Comparison of ENCODE assay signal across 16 cellular contexts in the genomic region with DNA sequence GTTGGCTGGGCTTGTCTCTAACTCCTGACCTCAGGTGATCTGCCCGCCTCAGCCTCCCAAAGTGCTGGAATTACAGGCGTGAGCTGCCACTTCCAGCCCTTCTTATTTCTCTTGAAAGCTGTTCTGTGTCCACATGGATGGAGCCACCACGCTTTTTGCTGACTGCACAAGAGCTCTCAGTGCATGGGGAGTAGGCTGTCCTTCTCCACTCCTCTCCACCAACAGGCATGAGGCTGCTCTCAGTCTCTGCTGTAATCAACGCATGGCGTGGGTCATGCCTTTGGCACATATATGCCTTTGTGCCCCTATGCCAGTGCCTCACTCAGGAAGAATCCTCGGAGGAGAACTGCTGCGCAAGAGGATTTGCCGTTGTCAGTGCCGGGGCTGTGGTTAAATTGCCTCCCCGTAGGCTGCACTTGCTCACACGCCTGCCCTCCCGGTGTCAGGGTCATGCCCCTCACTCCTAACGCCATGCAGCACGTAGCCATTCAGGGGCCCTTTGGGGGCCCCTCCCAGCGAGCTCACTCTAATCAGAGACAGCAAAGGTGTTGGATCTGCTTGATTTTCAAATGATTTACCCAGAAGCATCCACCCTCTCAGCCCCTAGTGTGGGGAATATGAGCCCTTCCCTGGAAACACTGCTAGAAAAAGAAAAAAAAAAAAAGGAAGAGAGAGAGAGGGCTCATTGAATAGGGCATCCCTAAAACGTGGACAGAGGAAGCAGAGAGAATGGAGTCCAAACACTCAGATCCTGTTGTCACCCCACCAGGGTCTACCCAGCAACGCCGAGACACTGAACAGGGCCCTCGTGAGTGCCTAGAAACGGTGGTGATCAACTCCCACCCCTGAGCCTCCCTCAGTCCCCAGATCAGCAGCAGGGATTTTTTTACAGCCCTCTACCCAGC. TPM values are rescaled to one million over a fixed set of nuclear protein-coding genes. Genes with fewer than 3 reads are reported as not detected.
DNase-seq lines count a peak whose midpoint lies in the region; ATAC-seq, FAIRE-seq and TF ChIP-seq lines count a peak whose summit lies in the region.
"Had no signal": no experiment of that assay in that cellular context is flagged by ENCODE, and none has a peak within 500 bp of the region (broad histone marks: within the 10 kb centered on the region; RNA-seq: fewer than 3 reads in every experiment).

No MANE protein-coding gene starts in this region.

- H3K79me1 ChIP-seq in neuronal stem cell (ENCODE audit: low read depth, low read length) = no peaks in the 10 kb centered on the region

- no peak for FAIRE-seq in A549 (lab: Jason Lieb, UNC)
- FAIRE-seq: GM12892, pancreas had no signal

- H3K9ac ChIP-seq in neuronal stem cell (ENCODE audit: low read depth, low read length, poor library complexity) = peak overlapping the region; percentile 61

- H4K8ac ChIP-seq in neuronal stem cell (ENCODE audit: low read depth, low read length) = no peak overlapping the region

- peak overlapping the region; percentile 68 for H2AFZ ChIP-seq in neuronal stem cell (ENCODE audit: low read length)

- ATAC-seq in A549 (no peak; a peak in 1 of 6 replicates), upper lobe of right lung (no peak), HG03039 (IDR thresholded peaks at IDR 0.05; ENCODE audit: unreplicated experiment) (no peak), GM19324 (IDR thresholded peaks at IDR 0.05; ENCODE audit: low FRiP score, unreplicated experiment) (no peak)

- 48% methylated on average over 20 of the region's 20 CpGs for WGBS in A549 (ENCODE audit: missing lambda C conversion rate)
- WGBS in neuronal stem cell (ENCODE audit: extremely low coverage in 2 of 2, insufficient read length in 2 of 2, insufficient replicate concordance in 1 of 2), 2 donors = no CpG with 5 or more reads among the region's 20 CpGs

- H4K91ac ChIP-seq in neuronal stem cell (ENCODE audit: low read depth, low read length, poor library complexity) = no peak overlapping the region

- no peak overlapping the region for H3K4me3 ChIP-seq in A549
- H3K4me3 ChIP-seq in neuronal stem cell (ENCODE audit: low read length in 2 of 2) = no peak overlapping the region
- no peak overlapping the region for H3K4me3 ChIP-seq in upper lobe of right lung
- H3K4me3 ChIP-seq: pancreas had no signal

- H3K27ac ChIP-seq in A549 (no peak overlapping the region), neuronal stem cell (replicated peaks; ENCODE audit: low read length) (no peak overlapping the region), upper lobe of right lung (no peak overlapping the region)
- H3K27ac ChIP-seq: HL-60 had no signal

- H3K9me3 ChIP-seq in A549 (peaks cover 28% of the 10 kb centered on the region), neuronal stem cell (replicated peaks in 1 of 2; ENCODE audit: control insufficient read depth in 2 of 2, insufficient read depth in 1 of 2, low read depth in 1 of 2, low read length in 2 of 2) (peaks cover under 1 to 4% of the 10 kb centered on the region in 2 donors), upper lobe of right lung (no peaks in the 10 kb centered on the region)
- H3K9me3 ChIP-seq: pancreas had no signal

- H3K14ac ChIP-seq in neuronal stem cell (ENCODE audit: low read length) = no peak overlapping the region

- no peaks in the 10 kb centered on the region for H3K4me1 ChIP-seq in A549
- peaks cover 14 to 16% of the 10 kb centered on the region in 2 donors for H3K4me1 ChIP-seq in neuronal stem cell (ENCODE audit: control insufficient read depth in 2 of 2, insufficient read depth in 1 of 2, low read depth in 1 of 2, low read length in 2 of 2)
- peaks cover 3% of the 10 kb centered on the region for H3K4me1 ChIP-seq in upper lobe of right lung
- H3K4me1 ChIP-seq: pancreas had no signal

- no peak for TF ChIP-seq RAD21 in A549 (conservative IDR thresholded peaks at IDR 0.05 in 1 of 2, IDR thresholded peaks at IDR 0.05 in 1 of 2)

- TF ChIP-seq CTCF in A549 (IDR thresholded peaks at IDR 0.05) (no peak), upper lobe of right lung (IDR thresholded peaks at IDR 0.05) (no peak)

- peaks cover 0 to 18% (median 0%) of the 10 kb centered on the region in 3 experiments for H3K27me3 ChIP-seq in neuronal stem cell (ENCODE audit: control insufficient read depth in 3 of 3, insufficient read depth in 3 of 3, low read depth in 1 of 3, low read length in 3 of 3)
- H3K27me3 ChIP-seq in upper lobe of right lung = peaks cover 19% of the 10 kb centered on the region

- H3K36me3 ChIP-seq in neuronal stem cell (replicated peaks in 1 of 2; ENCODE audit: control insufficient read depth in 2 of 2, insufficient read depth in 2 of 2, low read length in 2 of 2) = no peaks in the 10 kb centered on the region
- H3K36me3 ChIP-seq in upper lobe of right lung = no peaks in the 10 kb centered on the region
- H3K36me3 ChIP-seq: pancreas had no signal

- H3K4ac ChIP-seq in neuronal stem cell (ENCODE audit: low read length) = no peak overlapping the region

- DNase-seq in A549 (ENCODE audit: low read depth in 1 of 2, low spot score in 1 of 2) (no peak), NCI-H2227 treated with DMSO at 0.1 percent for 48 hours (lab: John Stamatoyannopoulos, UW) (peak; percentile 22), fibroblast of peridontal ligament (ENCODE audit: extremely low read depth) (peak; percentile 48), neuronal stem cell (ENCODE audit: low spot score) (no peak), NCI-H1694 (lab: John Stamatoyannopoulos, UW) (no peak), upper lobe of right lung (no peak)
- DNase-seq: activated CD4-positive, alpha-beta T cell treated with anti-CD3 and anti-CD28 coated beads, Interleukin-2, amount 10 ng/mL, durations not matched to agents 7 days and 5 days; cortex of kidney; NCI-H82; pancreas; stimulated activated CD4-positive, alpha-beta T cell treated with anti-CD3 and anti-CD28 coated beads, Interleukin-4, amount 100 ng/mL, for 4 hours; T-helper 1 cell had no signal

- no peak for TF ChIP-seq EP300 in A549 (IDR thresholded peaks at IDR 0.05)

- no peak overlapping the region for H2BK5ac ChIP-seq in neuronal stem cell (ENCODE audit: low read length)

- H3K4me2 ChIP-seq in A549 = no peak overlapping the region
- H3K4me2 ChIP-seq in neuronal stem cell (ENCODE audit: insufficient read depth, low read length, poor library complexity, severe bottlenecking) = no peak overlapping the region

- peak overlapping the region; percentile 84 for H3K18ac ChIP-seq in neuronal stem cell (ENCODE audit: low read length)

- H2BK15ac ChIP-seq in neuronal stem cell (ENCODE audit: low read length) = peak overlapping the region; percentile 52

- TF ChIP-seq POLR2A in A549 (IDR thresholded peaks at IDR 0.05; ENCODE audit: low read length) = no peak

- H2BK12ac ChIP-seq in neuronal stem cell (ENCODE audit: low read length) = no peak overlapping the region

- POLR2A ChIA-PET in A549 (lab: Yijun Ruan, JAX) = no interaction called here

- no peak overlapping the region for H3K23ac ChIP-seq in neuronal stem cell (ENCODE audit: low read depth, low read length, poor library complexity)

- intact Hi-C loops in upper lobe of right lung (cut with DNase I) = no loop called here

- no peak overlapping the region for H2AK5ac ChIP-seq in neuronal stem cell (ENCODE audit: low read depth, low read length)

- no peak overlapping the region for H2BK120ac ChIP-seq in neuronal stem cell (ENCODE audit: low read depth, low read length)

- CTCF ChIA-PET in A549 (lab: Yijun Ruan, JAX) = interaction anchor here (2.7 to 3.2 kb wide), 2 partner anchors 11 to 30 kb away, joined by 13 to 14 read pairs; no protein-coding TSS in a partner anchor

TF ChIP-seq in A549, 52 proteins besides CTCF, POLR2A, EP300 and RAD21:
- TF ChIP-seq MAFK (IDR thresholded peaks at IDR 0.05; ENCODE audit: partially characterized antibody) = peak; percentile 20
- TF ChIP-seq RFX5 (IDR thresholded peaks at IDR 0.05) = no peak

RNA-seq across cellular contexts. Expression of a gene that starts 47.5 kb away (rescaled TPM):
- polyA plus RNA-seq in A549 (2011; rRNA removed) (3.8 and 5.5 TPM in 2 replicates), A549 (2017; fragmentation: RNase III; extraction: RNeasy Plus Mini Kit Qiagen cat#74134 plus additional on column Dnase treatment) (6.1 to 7.3 TPM (median 6.5 TPM) in 3 replicates)
- polyA plus RNA-seq in A549 (2012; cell fraction: cytosol; rRNA removed) = 3.8 and 5.3 TPM in 2 replicates
- polyA plus RNA-seq in A549 (2012; cell fraction: nucleus; rRNA removed) = 10.8 and 15.5 TPM in 2 replicates
- 7.2 and 8.0 TPM in 2 replicates for polyA minus RNA-seq in A549 (2011; rRNA and poly(A)+ RNA removed)
- 15.1 TPM for polyA plus RNA-seq in neuronal stem cell (2013, experiment 1 of 2)
- 15.8 TPM for polyA plus RNA-seq in neuronal stem cell (2013, experiment 2 of 2)
- 27.2 TPM for total RNA-seq in upper lobe of right lung

Comparison
In these comparisons a context has a peak if more than half of its experiments do, and no peak if none do; other contexts are left out.
1. DNase-seq: peak in NCI-H2227 treated with DMSO at 0.1 percent for 48 hours (single experiment) and fibroblast of peridontal ligament (single experiment); none in A549 (0 of 2), neuronal stem cell (single experiment), NCI-H1694 (single experiment) and upper lobe of right lung (single experiment).